Comparison of ENCODE assay signal across 26 cellular contexts in the genomic region with DNA sequence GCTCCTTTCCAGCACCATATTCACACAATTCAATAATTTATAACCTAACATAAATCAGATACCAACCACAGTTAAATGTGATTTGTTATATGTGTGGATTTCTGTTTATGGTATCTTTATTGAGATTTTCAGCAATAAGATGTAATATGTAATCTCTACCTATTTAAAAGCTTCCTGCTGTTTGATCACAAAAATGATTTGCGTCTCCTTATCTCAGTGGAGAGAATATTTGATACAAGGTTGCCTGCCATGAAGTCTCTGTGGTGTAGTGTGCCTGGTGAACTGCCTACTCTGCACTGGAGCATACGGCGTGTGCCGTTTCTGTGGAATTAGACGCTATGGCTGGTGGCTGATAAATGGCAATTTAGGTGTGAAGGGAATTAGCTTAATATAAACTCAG.
"Had no signal": no experiment of that assay in that cellular context is flagged by ENCODE, and none has a peak within 500 bp of the region (broad histone marks: within the 10 kb centered on the region; RNA-seq: fewer than 3 reads in every experiment).

No MANE protein-coding gene starts in this region.

- H3K4me3 ChIP-seq: ascending aorta, cardiac muscle cell had no signal

- H3K9me3 ChIP-seq: ascending aorta had no signal

- H3K36me3 ChIP-seq: ascending aorta, cardiac muscle cell had no signal

- DNase-seq: activated B cell treated with CpG ODN at 0.5 μM for 24 hours; activated CD4-positive, alpha-beta memory T cell treated with anti-CD3 and anti-CD28 coated beads, Interleukin-2, amount 10 ng/mL, durations not matched to agents 7 days and 5 days; activated CD4-positive, alpha-beta T cell treated with anti-CD3 and anti-CD28 coated beads for 4 hours; activated CD4-positive, alpha-beta T cell treated with anti-CD3 and anti-CD28 coated beads, Interleukin-2, amount 10 ng/mL, durations not matched to agents 24 days and 14 days; activated CD4-positive, alpha-beta T cell treated with anti-CD3 and anti-CD28 coated beads, Interleukin-2, amount 50 U/mL, for 1 hour; activated CD4-positive, alpha-beta T cell treated with anti-CD3 and anti-CD28 coated beads, Interleukin-2, amount 50 U/mL, for 4 hours; activated CD4-positive, CD25-positive, alpha-beta regulatory T cell treated with anti-CD3 and anti-CD28 coated beads, Interleukin-2, amount 50 U/mL, for 72 hours; activated CD8-positive, alpha-beta memory T cell treated with anti-CD3 and anti-CD28 coated beads for 24 hours; activated CD8-positive, alpha-beta memory T cell treated with anti-CD3 and anti-CD28 coated beads, Interleukin-2, amount 10 ng/mL, durations not matched to agents 7 days and 5 days; activated CD8-positive, alpha-beta memory T cell treated with anti-CD3 and anti-CD28 coated beads, Interleukin-2, amount 50 U/mL, for 48 hours; activated CD8-positive, alpha-beta T cell treated with anti-CD3 and anti-CD28 coated beads, Interleukin-2, amount 10 ng/mL, durations not matched to agents 7 days and 5 days; activated effector memory CD4-positive, alpha-beta T cell treated with Interleukin-2 at 50 U/mL for 16 hours; activated gamma-delta T cell; activated naive CD4-positive, alpha-beta T cell treated with anti-CD3 and anti-CD28 coated beads, Interleukin-2, amount 10 ng/mL, durations not matched to agents 7 days and 5 days; activated naive CD4-positive, alpha-beta T cell treated with Interleukin-2 at 50 U/mL for 16 hours; activated naive CD8-positive, alpha-beta T cell treated with anti-CD3 and anti-CD28 coated beads, Interleukin-2, amount 10 ng/mL, durations not matched to agents 7 days and 5 days; activated naive CD8-positive, alpha-beta T cell treated with anti-CD3 and anti-CD28 coated beads, Interleukin-2, amount 50 U/mL, for 24 hours; activated T-cell treated with anti-CD3 and anti-CD28 coated beads, Interleukin-2, amount 50 U/mL, for 24 hours; activated T-cell treated with anti-CD3 and anti-CD28 coated beads, Interleukin-2, amount 50 U/mL, for 48 hours; anterior cingulate cortex; caudate nucleus; cerebellar nuclear complex; T-helper 9 cell had no signal

- H3K27ac ChIP-seq: ascending aorta, cardiac muscle cell, VCaP had no signal

- H3K4me1 ChIP-seq: ascending aorta had no signal

- ATAC-seq: activated CD8-positive, alpha-beta memory T cell treated with anti-CD3 and anti-CD28 coated beads, Interleukin-2, amount 10 ng/mL, durations not matched to agents 7 days and 5 days; activated CD8-positive, alpha-beta T cell treated with anti-CD3 and anti-CD28 coated beads, Interleukin-2, amount 10 ng/mL, durations not matched to agents 7 days and 5 days; activated naive CD8-positive, alpha-beta T cell treated with anti-CD3 and anti-CD28 coated beads, Interleukin-2, amount 50 U/mL, for 24 hours had no signal

- H3K27me3 ChIP-seq: ascending aorta, cardiac muscle cell had no signal
